23 cellular contexts compared by ENCODE assay signal in genomic region chr4:11228575-11228974, GRCh38.
DNase-seq lines count a peak whose midpoint lies in the region; ATAC-seq and TF ChIP-seq lines count a peak whose summit lies in the region.
"Had no signal": no experiment of that assay in that cellular context is flagged by ENCODE, and none has a peak within 500 bp of the region (broad histone marks: within the 10 kb centered on the region; RNA-seq: fewer than 3 reads in every experiment).

No MANE protein-coding gene starts in this region.

- peaks cover 3% of the 10 kb centered on the region for H3K9me3 Mint-ChIP-seq in stimulated activated effector memory CD8-positive, alpha-beta T cell treated with anti-CD3 and anti-CD28 coated beads, Interleukin-12 subunit alpha, Interleukin-12 subunit beta, amount 100 ng/mL, for 72 hours
- H3K9me3 Mint-ChIP-seq: nephron; T-helper 1 cell treated with Interleukin-12 subunit alpha and Interleukin-12 subunit beta and Interleukin-4 antibody, amounts not matched to agents 30 μg/mL and 1 μg/mL, for 36 hours had no signal

- ATAC-seq in stimulated activated effector memory CD8-positive, alpha-beta T cell treated with anti-CD3 and anti-CD28 coated beads, Interleukin-12 subunit alpha, Interleukin-12 subunit beta, amount 100 ng/mL, for 72 hours: no peak
- ATAC-seq in HG02885 (IDR thresholded peaks at IDR 0.05; ENCODE audit: poor library complexity, unreplicated experiment): no peak
- no peak for ATAC-seq in GM18498 (IDR thresholded peaks at IDR 0.05; ENCODE audit: unreplicated experiment)
- ATAC-seq: left cardiac atrium, upper lobe of right lung had no signal

- DNase-seq in HuH-7.5 (ENCODE audit: low spot score) (peak; percentile 42), MV-4-11 (lab: John Stamatoyannopoulos, UW) (peak; percentile 20), NCI-H526 treated with DMSO at 0.1 percent for 48 hours (lab: John Stamatoyannopoulos, UW) (peak; percentile 42), epithelial cell of esophagus (ENCODE audit: low read depth) (peak; percentile 76), NCI-H82 treated with DMSO at 0.1 percent for 48 hours (lab: John Stamatoyannopoulos, UW; ENCODE audit: unreplicated experiment) (no peak)
- DNase-seq in stimulated activated effector memory CD8-positive, alpha-beta T cell treated with anti-CD3 and anti-CD28 coated beads, Interleukin-12 subunit alpha, Interleukin-12 subunit beta, amount 100 ng/mL, for 72 hours (ENCODE audit: low spot score in 2 of 2): no peak
- DNase-seq: activated CD4-positive, alpha-beta T cell treated with anti-CD3 and anti-CD28 coated beads, Interleukin-2, amount 50 U/mL, for 48 hours; activated naive CD4-positive, alpha-beta T cell; activated T-cell treated with anti-CD3 and anti-CD28 coated beads for 4 hours; cerebellar nuclear complex; effector CD8-positive, alpha-beta T cell; esophagus squamous epithelium; GM23248; left cardiac atrium; midbrain; SHP77 treated with DMSO at 0.1 percent for 48 hours; stimulated activated CD4-positive, alpha-beta T cell treated with anti-CD3 and anti-CD28 coated beads, Interleukin-2, amount 100 ng/mL, for 24 hours; upper lobe of right lung had no signal

- H3K4me3 Mint-ChIP-seq in stimulated activated effector memory CD8-positive, alpha-beta T cell treated with anti-CD3 and anti-CD28 coated beads, Interleukin-12 subunit alpha, Interleukin-12 subunit beta, amount 100 ng/mL, for 72 hours: no peak overlapping the region
- H3K4me3 Mint-ChIP-seq: stimulated activated naive CD8-positive, alpha-beta T cell treated with anti-CD3 and anti-CD28 coated beads, Interleukin-15, Interleukin-2, amounts not matched to agents 100 ng/mL and 50 ng/mL, for 24 hours; T-helper 1 cell treated with Interleukin-12 subunit alpha and Interleukin-12 subunit beta and Interleukin-4 antibody, amounts not matched to agents 30 μg/mL and 1 μg/mL, for 36 hours had no signal

- no peak overlapping the region for H3K27ac Mint-ChIP-seq in stimulated activated effector memory CD8-positive, alpha-beta T cell treated with anti-CD3 and anti-CD28 coated beads, Interleukin-12 subunit alpha, Interleukin-12 subunit beta, amount 100 ng/mL, for 72 hours
- H3K27ac Mint-ChIP-seq: stimulated activated naive CD8-positive, alpha-beta T cell treated with anti-CD3 and anti-CD28 coated beads, Interleukin-15, Interleukin-2, amounts not matched to agents 100 ng/mL and 50 ng/mL, for 24 hours; T-helper 1 cell treated with Interleukin-12 subunit alpha and Interleukin-12 subunit beta and Interleukin-4 antibody, amounts not matched to agents 30 μg/mL and 1 μg/mL, for 36 hours had no signal

- no peaks in the 10 kb centered on the region for H3K36me3 Mint-ChIP-seq in stimulated activated effector memory CD8-positive, alpha-beta T cell treated with anti-CD3 and anti-CD28 coated beads, Interleukin-12 subunit alpha, Interleukin-12 subunit beta, amount 100 ng/mL, for 72 hours

- H3K4me3 ChIP-seq in epithelial cell of esophagus (ENCODE audit: low read length): no peak overlapping the region
- H3K4me3 ChIP-seq: esophagus squamous epithelium, GM23248, upper lobe of right lung had no signal

- H3K4me1 Mint-ChIP-seq in stimulated activated effector memory CD8-positive, alpha-beta T cell treated with anti-CD3 and anti-CD28 coated beads, Interleukin-12 subunit alpha, Interleukin-12 subunit beta, amount 100 ng/mL, for 72 hours: no peaks in the 10 kb centered on the region

- TF ChIP-seq CTCF in epithelial cell of esophagus (IDR thresholded peaks at IDR 0.05; ENCODE audit: insufficient read depth, low read depth, low read length, missing control alignments): no peak

Comparison
In these comparisons a context has a peak if more than half of its experiments do, and no peak if none do; other contexts are left out.
1. DNase-seq: peak in HuH-7.5 (single experiment), MV-4-11 (single experiment), NCI-H526 treated with DMSO at 0.1 percent for 48 hours (single experiment) and epithelial cell of esophagus (single experiment); none in stimulated activated effector memory CD8-positive, alpha-beta T cell treated with anti-CD3 and anti-CD28 coated beads, Interleukin-12 subunit alpha, Interleukin-12 subunit beta, amount 100 ng/mL, for 72 hours (0 of 2) and NCI-H82 treated with DMSO at 0.1 percent for 48 hours (single experiment).